Comparison of ENCODE assay signal across 1 cellular context in the genomic region with DNA sequence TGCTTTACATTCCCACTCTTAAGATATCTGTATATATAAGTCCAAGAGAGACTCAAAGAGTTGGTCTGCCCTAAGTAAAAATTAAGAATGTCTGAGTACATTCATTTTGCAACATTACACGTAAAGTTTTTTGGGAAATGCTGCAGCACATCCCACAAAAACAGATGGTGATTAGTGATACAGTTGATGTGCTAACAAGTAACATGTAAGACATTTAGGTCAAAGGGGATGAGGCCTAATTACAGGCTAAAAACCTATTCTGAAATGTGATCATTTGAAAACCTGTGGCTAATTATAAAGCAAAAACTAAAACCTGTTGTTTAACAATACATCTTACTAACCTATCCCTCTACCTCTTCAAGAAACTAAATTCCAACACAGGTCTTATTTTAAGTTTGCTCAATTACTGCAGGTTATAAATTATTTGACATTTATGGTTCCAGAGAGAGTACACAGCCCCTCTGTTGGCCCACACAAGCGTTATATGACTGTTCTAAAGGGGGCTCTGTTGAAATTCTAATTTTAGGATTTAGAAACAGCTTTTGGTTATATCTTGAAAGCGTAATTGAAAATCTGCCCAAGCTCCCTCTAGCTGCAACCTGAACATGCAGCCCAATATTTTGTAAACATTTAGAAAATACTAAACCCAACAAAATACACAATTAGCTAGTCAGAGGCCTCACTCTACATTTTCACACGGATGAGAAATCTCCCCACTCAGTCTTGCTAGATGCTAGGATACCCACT.
TF ChIP-seq lines count a peak whose summit lies in the region.

No MANE protein-coding gene starts in this region.

TF ChIP-seq in IMR-90, 13 proteins besides CTCF, POLR2A, EP300 and RAD21:
- TF ChIP-seq RFX5 (IDR thresholded peaks at IDR 0.05; ENCODE audit: low read depth, low read length) (no peak), BHLHE40 (IDR thresholded peaks at IDR 0.05; ENCODE audit: low read depth, low read length) (no peak), RCOR1 (IDR thresholded peaks at IDR 0.05; ENCODE audit: insufficient replicate concordance, low read length) (no peak)
- TF ChIP-seq, protein P1, sequence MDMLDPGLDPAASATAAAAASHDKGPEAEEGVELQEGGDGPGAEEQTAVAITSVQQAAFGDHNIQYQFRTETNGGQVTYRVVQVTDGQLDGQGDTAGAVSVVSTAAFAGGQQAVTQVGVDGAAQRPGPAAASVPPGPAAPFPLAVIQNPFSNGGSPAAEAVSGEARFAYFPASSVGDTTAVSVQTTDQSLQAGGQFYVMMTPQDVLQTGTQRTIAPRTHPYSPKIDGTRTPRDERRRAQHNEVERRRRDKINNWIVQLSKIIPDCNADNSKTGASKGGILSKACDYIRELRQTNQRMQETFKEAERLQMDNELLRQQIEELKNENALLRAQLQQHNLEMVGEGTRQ (IDR thresholded peaks at IDR 0.05; ENCODE audit: low read depth, low read length), result no peak
